ENCODE assay signal across 1 cellular context in the genomic region with DNA sequence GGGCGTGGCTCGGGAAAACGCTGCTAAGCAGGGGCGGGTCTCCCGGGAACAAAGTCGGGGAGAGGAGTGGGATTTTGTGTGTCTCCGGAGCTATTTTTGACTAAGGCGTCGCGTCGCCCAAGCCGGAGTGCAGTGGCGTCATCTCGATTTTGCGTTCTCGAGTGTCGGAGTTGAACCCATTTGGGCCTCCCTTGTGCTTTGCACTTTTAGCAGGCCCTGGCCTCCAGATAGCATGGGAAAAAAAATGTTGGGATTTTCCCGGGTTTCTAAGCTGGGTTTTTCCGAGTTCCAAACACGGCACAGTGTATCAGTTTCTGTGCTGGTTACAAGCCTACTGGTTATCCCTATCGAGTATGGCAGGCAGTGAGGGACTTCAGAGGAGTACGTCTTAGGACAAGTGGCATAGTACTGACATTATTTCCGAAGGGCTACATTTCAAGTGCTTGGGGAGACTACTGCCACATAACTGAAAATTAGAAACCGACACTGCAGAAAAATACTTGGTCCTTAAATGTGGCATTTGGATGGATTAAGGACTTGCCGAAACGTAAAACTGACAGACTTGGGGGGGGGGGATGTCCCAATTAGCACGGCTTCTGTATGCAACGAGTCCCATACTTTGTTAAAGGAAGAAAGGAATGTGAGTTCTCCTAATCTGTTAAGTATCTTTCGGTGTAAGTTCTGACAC.
A peak's percentile ranks its signal among the peaks of the same experiment; 100 is the strongest.
TF ChIP-seq lines count a peak whose summit lies in the region.

No MANE protein-coding gene starts in this region.

TF ChIP-seq in HepG2, 621 proteins besides CTCF, POLR2A, EP300 and RAD21 (continued from another document and continues in another):
- TF ChIP-seq ERF (CRISPR knock-in tag; IDR thresholded peaks at IDR 0.05) (no peak), ZUFSP (CRISPR knock-in tag; IDR thresholded peaks at IDR 0.05; ENCODE audit: borderline replicate concordance) (no peak), TCF12 (IDR thresholded peaks at IDR 0.05) (no peak), TCF12 (CRISPR knock-in tag; IDR thresholded peaks at IDR 0.05) (no peak), LCORL (IDR thresholded peaks at IDR 0.05) (no peak), LCORL (CRISPR knock-in tag; IDR thresholded peaks at IDR 0.05) (no peak; the same call in 1 of the 2 replicates), ZIK1 (CRISPR knock-in tag; IDR thresholded peaks at IDR 0.05; ENCODE audit: borderline replicate concordance, low read depth) (no peak), STAT6 (CRISPR knock-in tag; IDR thresholded peaks at IDR 0.05; ENCODE audit: borderline replicate concordance) (no peak), KLF13 (CRISPR knock-in tag; IDR thresholded peaks at IDR 0.05) (no peak), FOXO4 (CRISPR knock-in tag; conservative IDR thresholded peaks at IDR 0.05) (0 out of 2 replicates have a peak, but pooled peaks have one; percentile 98), SMARCE1 (IDR thresholded peaks at IDR 0.05; ENCODE audit: borderline replicate concordance) (no peak), ZNF549 (CRISPR knock-in tag; IDR thresholded peaks at IDR 0.05) (no peak), CCAR2 (optimal IDR thresholded peaks at IDR 0.05; ENCODE audit: low read depth, low read length) (no peak), NKX3-1 (CRISPR knock-in tag; IDR thresholded peaks at IDR 0.05) (peak; percentile 44; the same call in 1 of the 2 replicates), MIER3 (CRISPR knock-in tag; IDR thresholded peaks at IDR 0.05; ENCODE audit: borderline replicate concordance) (no peak), ZGPAT (CRISPR knock-in tag; IDR thresholded peaks at IDR 0.05) (no peak), ZNF407 (CRISPR knock-in tag; IDR thresholded peaks at IDR 0.05; ENCODE audit: not compliant biosample characterization) (no peak), ZNF224 (CRISPR knock-in tag; IDR thresholded peaks at IDR 0.05) (peak; percentile 61; the same call in 1 of the 2 replicates), AFF4 (CRISPR knock-in tag; IDR thresholded peaks at IDR 0.05) (peak; percentile 98), JDP2 (CRISPR knock-in tag; IDR thresholded peaks at IDR 0.05; ENCODE audit: borderline replicate concordance) (peak; percentile 25; the same call in 1 of the 2 replicates), ZNF124 (CRISPR knock-in tag; IDR thresholded peaks at IDR 0.05) (no peak), SSRP1 (CRISPR knock-in tag; IDR thresholded peaks at IDR 0.05) (no peak; the same call in 1 of the 2 replicates), TOPORS (CRISPR knock-in tag; IDR thresholded peaks at IDR 0.05) (no peak), ZNF232 (CRISPR knock-in tag; IDR thresholded peaks at IDR 0.05; ENCODE audit: borderline replicate concordance) (0 out of 2 replicates have a peak, but pooled peaks have one; percentile 3)
- TF ChIP-seq, protein P1, sequence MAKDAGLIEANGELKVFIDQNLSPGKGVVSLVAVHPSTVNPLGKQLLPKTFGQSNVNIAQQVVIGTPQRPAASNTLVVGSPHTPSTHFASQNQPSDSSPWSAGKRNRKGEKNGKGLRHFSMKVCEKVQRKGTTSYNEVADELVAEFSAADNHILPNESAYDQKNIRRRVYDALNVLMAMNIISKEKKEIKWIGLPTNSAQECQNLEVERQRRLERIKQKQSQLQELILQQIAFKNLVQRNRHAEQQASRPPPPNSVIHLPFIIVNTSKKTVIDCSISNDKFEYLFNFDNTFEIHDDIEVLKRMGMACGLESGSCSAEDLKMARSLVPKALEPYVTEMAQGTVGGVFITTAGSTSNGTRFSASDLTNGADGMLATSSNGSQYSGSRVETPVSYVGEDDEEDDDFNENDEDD (CRISPR knock-in tag; IDR thresholded peaks at IDR 0.05; ENCODE audit: borderline replicate concordance), result no peak
- TF ChIP-seq, protein P2, sequence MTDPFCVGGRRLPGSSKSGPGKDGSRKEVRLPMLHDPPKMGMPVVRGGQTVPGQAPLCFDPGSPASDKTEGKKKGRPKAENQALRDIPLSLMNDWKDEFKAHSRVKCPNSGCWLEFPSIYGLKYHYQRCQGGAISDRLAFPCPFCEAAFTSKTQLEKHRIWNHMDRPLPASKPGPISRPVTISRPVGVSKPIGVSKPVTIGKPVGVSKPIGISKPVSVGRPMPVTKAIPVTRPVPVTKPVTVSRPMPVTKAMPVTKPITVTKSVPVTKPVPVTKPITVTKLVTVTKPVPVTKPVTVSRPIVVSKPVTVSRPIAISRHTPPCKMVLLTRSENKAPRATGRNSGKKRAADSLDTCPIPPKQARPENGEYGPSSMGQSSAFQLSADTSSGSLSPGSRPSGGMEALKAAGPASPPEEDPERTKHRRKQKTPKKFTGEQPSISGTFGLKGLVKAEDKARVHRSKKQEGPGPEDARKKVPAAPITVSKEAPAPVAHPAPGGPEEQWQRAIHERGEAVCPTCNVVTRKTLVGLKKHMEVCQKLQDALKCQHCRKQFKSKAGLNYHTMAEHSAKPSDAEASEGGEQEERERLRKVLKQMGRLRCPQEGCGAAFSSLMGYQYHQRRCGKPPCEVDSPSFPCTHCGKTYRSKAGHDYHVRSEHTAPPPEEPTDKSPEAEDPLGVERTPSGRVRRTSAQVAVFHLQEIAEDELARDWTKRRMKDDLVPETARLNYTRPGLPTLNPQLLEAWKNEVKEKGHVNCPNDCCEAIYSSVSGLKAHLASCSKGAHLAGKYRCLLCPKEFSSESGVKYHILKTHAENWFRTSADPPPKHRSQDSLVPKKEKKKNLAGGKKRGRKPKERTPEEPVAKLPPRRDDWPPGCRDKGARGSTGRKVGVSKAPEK (CRISPR knock-in tag; IDR thresholded peaks at IDR 0.05; ENCODE audit: borderline replicate concordance), result no peak
